ENCODE assay signal across 9 cellular contexts in the genomic region with DNA sequence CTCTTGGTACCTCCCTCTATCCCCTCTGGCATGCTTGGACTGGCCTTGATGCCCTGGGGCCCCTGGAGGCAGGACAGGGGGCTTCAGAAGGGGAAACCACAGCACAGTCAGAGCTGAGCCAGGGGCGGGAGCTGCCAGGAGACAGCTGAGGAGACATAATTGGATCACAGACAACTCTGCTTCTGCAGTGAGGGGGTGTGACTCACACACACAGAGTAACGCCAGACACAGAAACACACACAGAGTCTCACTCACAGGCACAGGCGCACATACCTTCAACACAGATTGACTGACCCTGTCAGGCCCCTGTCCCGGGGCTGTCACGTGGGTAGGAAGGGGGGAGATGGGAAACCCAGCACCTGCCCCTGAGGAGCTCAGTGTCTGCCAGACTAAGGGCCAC. TPM values are rescaled to one million over a fixed set of nuclear protein-coding genes. Genes with fewer than 3 reads are reported as not detected.
DNase-seq lines count a peak whose midpoint lies in the region; ATAC-seq and TF ChIP-seq lines count a peak whose summit lies in the region.
"Had no signal": no experiment of that assay in that cellular context is flagged by ENCODE, and none has a peak within 500 bp of the region (broad histone marks: within the 10 kb centered on the region; RNA-seq: fewer than 3 reads in every experiment).

No MANE protein-coding gene starts in this region.

- no peaks in the 10 kb centered on the region for H3K27me3 Mint-ChIP-seq in activated CD4-positive, alpha-beta T cell treated with anti-CD3 and anti-CD28 coated beads for 36 hours
- peaks cover 4% of the 10 kb centered on the region for H3K27me3 Mint-ChIP-seq in activated CD4-positive, alpha-beta T cell treated with anti-CD3 and anti-CD28 coated beads, Interleukin-2, amount 10 ng/mL, durations not matched to agents 24 days and 14 days
- H3K27me3 Mint-ChIP-seq in T-helper 2 cell treated with Interferon-gamma antibody and Interleukin-4, amounts not matched to agents 5 μg/mL and 100 μg/mL, for 36 hours (ENCODE audit: low read depth), result peaks cover 2% of the 10 kb centered on the region
- H3K27me3 Mint-ChIP-seq in natural killer cell (ENCODE audit: low read depth in 2 of 2), result no peaks in the 10 kb centered on the region
- H3K27me3 Mint-ChIP-seq in CD8-positive, alpha-beta T cell (ENCODE audit: low read depth), result no peaks in the 10 kb centered on the region

- POLR2A ChIA-PET in activated CD4-positive, alpha-beta T cell treated with anti-CD3 and anti-CD28 coated beads for 36 hours (lab: Charles Lee), result no interaction called here
- POLR2A ChIA-PET in CD8-positive, alpha-beta T cell (lab: Charles Lee), result no interaction called here

- peaks cover 2% of the 10 kb centered on the region for H3K4me1 Mint-ChIP-seq in activated CD4-positive, alpha-beta T cell treated with anti-CD3 and anti-CD28 coated beads for 36 hours
- H3K4me1 Mint-ChIP-seq in activated CD4-positive, alpha-beta T cell treated with anti-CD3 and anti-CD28 coated beads, Interleukin-2, amount 10 ng/mL, durations not matched to agents 24 days and 14 days, result peaks cover 5% of the 10 kb centered on the region
- H3K4me1 Mint-ChIP-seq in T-helper 2 cell treated with Interferon-gamma antibody and Interleukin-4, amounts not matched to agents 5 μg/mL and 100 μg/mL, for 36 hours (ENCODE audit: low read depth), result peaks cover 3% of the 10 kb centered on the region
- peaks cover 9 to 17% of the 10 kb centered on the region in 2 donors for H3K4me1 Mint-ChIP-seq in natural killer cell
- peaks cover 5% of the 10 kb centered on the region for H3K4me1 Mint-ChIP-seq in CD8-positive, alpha-beta T cell (ENCODE audit: low read depth)

- no peaks in the 10 kb centered on the region for H3K9me3 Mint-ChIP-seq in activated CD4-positive, alpha-beta T cell treated with anti-CD3 and anti-CD28 coated beads for 36 hours (ENCODE audit: low read depth)
- H3K9me3 Mint-ChIP-seq in activated CD4-positive, alpha-beta T cell treated with anti-CD3 and anti-CD28 coated beads, Interleukin-2, amount 10 ng/mL, durations not matched to agents 24 days and 14 days, result no peaks in the 10 kb centered on the region
- no peaks in the 10 kb centered on the region for H3K9me3 Mint-ChIP-seq in T-helper 2 cell treated with Interferon-gamma antibody and Interleukin-4, amounts not matched to agents 5 μg/mL and 100 μg/mL, for 36 hours
- no peaks in the 10 kb centered on the region for H3K9me3 Mint-ChIP-seq in natural killer cell
- no peaks in the 10 kb centered on the region for H3K9me3 Mint-ChIP-seq in CD8-positive, alpha-beta T cell

- DNase-seq in activated CD4-positive, alpha-beta T cell treated with anti-CD3 and anti-CD28 coated beads for 36 hours, result no peak
- no peak for DNase-seq in activated CD4-positive, alpha-beta T cell treated with anti-CD3 and anti-CD28 coated beads, Interleukin-2, amount 10 ng/mL, durations not matched to agents 24 days and 14 days
- peak; percentile 50 to 74 (median 68) for DNase-seq in body of pancreas
- DNase-seq in kidney epithelial cell (ENCODE audit: low read depth), result peak; percentile 67
- DNase-seq in uterus, result peak; percentile 70 to 74
- no peak for DNase-seq in T-helper 2 cell treated with Interferon-gamma antibody and Interleukin-4, amounts not matched to agents 5 μg/mL and 100 μg/mL, for 36 hours (ENCODE audit: low spot score)
- no peak for DNase-seq in natural killer cell
- no peak for DNase-seq in CD8-positive, alpha-beta T cell
- DNase-seq: activated CD4-positive, CD25-positive, alpha-beta regulatory T cell had no signal

- no peaks in the 10 kb centered on the region for H3K27me3 ChIP-seq in body of pancreas
- no peaks in the 10 kb centered on the region for H3K27me3 ChIP-seq in kidney epithelial cell (ENCODE audit: control insufficient read depth, insufficient read depth, low read length)
- no peaks in the 10 kb centered on the region for H3K27me3 ChIP-seq in uterus
- H3K27me3 ChIP-seq in CD8-positive, alpha-beta T cell (ENCODE audit: insufficient read depth, low read length), result no peaks in the 10 kb centered on the region

- no peak overlapping the region for H3K4me3 ChIP-seq in body of pancreas
- H3K4me3 ChIP-seq in kidney epithelial cell (ENCODE audit: low read depth, low read length), result no peak overlapping the region
- no peak overlapping the region for H3K4me3 ChIP-seq in uterus
- no peak overlapping the region for H3K4me3 ChIP-seq in CD8-positive, alpha-beta T cell (ENCODE audit: low read depth, low read length)

- no peak overlapping the region for H3K27ac Mint-ChIP-seq in activated CD4-positive, alpha-beta T cell treated with anti-CD3 and anti-CD28 coated beads for 36 hours
- no peak overlapping the region for H3K27ac Mint-ChIP-seq in activated CD4-positive, alpha-beta T cell treated with anti-CD3 and anti-CD28 coated beads, Interleukin-2, amount 10 ng/mL, durations not matched to agents 24 days and 14 days
- H3K27ac Mint-ChIP-seq in T-helper 2 cell treated with Interferon-gamma antibody and Interleukin-4, amounts not matched to agents 5 μg/mL and 100 μg/mL, for 36 hours, result no peak overlapping the region
- no peak overlapping the region for H3K27ac Mint-ChIP-seq in natural killer cell
- no peak overlapping the region for H3K27ac Mint-ChIP-seq in CD8-positive, alpha-beta T cell

- H3K36me3 ChIP-seq in body of pancreas (replicated peaks in 1 of 2; ENCODE audit: insufficient read depth in 1 of 2, low read depth in 2 of 2), result no peaks in the 10 kb centered on the region
- no peaks in the 10 kb centered on the region for H3K36me3 ChIP-seq in kidney epithelial cell (ENCODE audit: control insufficient read depth, insufficient read depth, low read length)
- H3K36me3 ChIP-seq in uterus, result no peaks in the 10 kb centered on the region
- no peaks in the 10 kb centered on the region for H3K36me3 ChIP-seq in CD8-positive, alpha-beta T cell (ENCODE audit: insufficient read depth, low read length)

- no peaks in the 10 kb centered on the region for H3K36me3 Mint-ChIP-seq in activated CD4-positive, alpha-beta T cell treated with anti-CD3 and anti-CD28 coated beads for 36 hours (ENCODE audit: low read depth)
- H3K36me3 Mint-ChIP-seq in activated CD4-positive, alpha-beta T cell treated with anti-CD3 and anti-CD28 coated beads, Interleukin-2, amount 10 ng/mL, durations not matched to agents 24 days and 14 days (ENCODE audit: low read depth), result no peaks in the 10 kb centered on the region
- H3K36me3 Mint-ChIP-seq in T-helper 2 cell treated with Interferon-gamma antibody and Interleukin-4, amounts not matched to agents 5 μg/mL and 100 μg/mL, for 36 hours (ENCODE audit: low read depth), result no peaks in the 10 kb centered on the region
- no peaks in the 10 kb centered on the region for H3K36me3 Mint-ChIP-seq in natural killer cell
- no peaks in the 10 kb centered on the region for H3K36me3 Mint-ChIP-seq in CD8-positive, alpha-beta T cell

- H3K4me1 ChIP-seq in body of pancreas, result peaks cover 95% of the 10 kb centered on the region
- H3K4me1 ChIP-seq in uterus, result no peaks in the 10 kb centered on the region
- no peaks in the 10 kb centered on the region for H3K4me1 ChIP-seq in CD8-positive, alpha-beta T cell (ENCODE audit: insufficient read depth, low read length)

- intact Hi-C loops in activated CD4-positive, alpha-beta T cell treated with anti-CD3 and anti-CD28 coated beads for 36 hours (cut with DNase I, micrococcal nuclease), result no loop called here
- intact Hi-C loops in activated CD4-positive, alpha-beta T cell treated with anti-CD3 and anti-CD28 coated beads, Interleukin-2, amount 10 ng/mL, durations not matched to agents 24 days and 14 days (cut with micrococcal nuclease), result no loop called here
- intact Hi-C loops in body of pancreas (cut with DNase I), result no loop called here
- intact Hi-C loops in uterus (cut with DNase I; ENCODE audit: low total_unique reads), result no loop called here
- intact Hi-C loops in natural killer cell (cut with micrococcal nuclease), result no loop called here
- intact Hi-C loops in CD8-positive, alpha-beta T cell (cut with DNase I, micrococcal nuclease), result no loop called here

- H3K27ac ChIP-seq in body of pancreas (peak overlapping the region in 3 of 4 donors; percentile 0 to 48 (median 25)), uterus (peak overlapping the region; percentile 54 to 56)
- no peak overlapping the region for H3K27ac ChIP-seq in CD8-positive, alpha-beta T cell (ENCODE audit: low read depth, low read length)

- H3K9me3 ChIP-seq in body of pancreas (no peaks in the 10 kb centered on the region), uterus (no peaks in the 10 kb centered on the region)
- H3K9me3 ChIP-seq in CD8-positive, alpha-beta T cell (ENCODE audit: low read length), result no peaks in the 10 kb centered on the region

- TF ChIP-seq POLR2A in body of pancreas (IDR thresholded peaks at IDR 0.05), result no peak
- TF ChIP-seq POLR2A in uterus (IDR thresholded peaks at IDR 0.05), result no peak

- peak; percentile 57 for ATAC-seq in activated CD4-positive, alpha-beta T cell treated with anti-CD3 and anti-CD28 coated beads for 36 hours
- ATAC-seq in body of pancreas (peak; percentile 8), natural killer cell (no peak)
- no peak for ATAC-seq in CD8-positive, alpha-beta T cell

- CTCF ChIA-PET in activated CD4-positive, alpha-beta T cell treated with anti-CD3 and anti-CD28 coated beads for 36 hours (lab: Charles Lee), result interaction anchor here (1.0 kb wide), 1 partner anchor 13 kb away, joined by 3 read pairs; no protein-coding TSS in a partner anchor
- CTCF ChIA-PET in CD8-positive, alpha-beta T cell (lab: Charles Lee), result interaction anchor here (1.2 kb wide), 1 partner anchor 19 kb away, joined by 3 read pairs; no protein-coding TSS in a partner anchor

- TF ChIP-seq CTCF in body of pancreas (IDR thresholded peaks at IDR 0.05) (no peak), kidney epithelial cell (IDR thresholded peaks at IDR 0.05; ENCODE audit: insufficient read depth, low read length, poor library complexity, severe bottlenecking) (no peak), uterus (IDR thresholded peaks at IDR 0.05) (no peak), natural killer cell (IDR thresholded peaks at IDR 0.05) (no peak)
- no peak for TF ChIP-seq CTCF in CD8-positive, alpha-beta T cell (IDR thresholded peaks at IDR 0.05)

- H3K4me3 Mint-ChIP-seq in activated CD4-positive, alpha-beta T cell treated with anti-CD3 and anti-CD28 coated beads for 36 hours, result no peak overlapping the region
- H3K4me3 Mint-ChIP-seq in activated CD4-positive, alpha-beta T cell treated with anti-CD3 and anti-CD28 coated beads, Interleukin-2, amount 10 ng/mL, durations not matched to agents 24 days and 14 days, result no peak overlapping the region
- no peak overlapping the region for H3K4me3 Mint-ChIP-seq in T-helper 2 cell treated with Interferon-gamma antibody and Interleukin-4, amounts not matched to agents 5 μg/mL and 100 μg/mL, for 36 hours
- H3K4me3 Mint-ChIP-seq in natural killer cell, result no peak overlapping the region
- no peak overlapping the region for H3K4me3 Mint-ChIP-seq in CD8-positive, alpha-beta T cell

- 12 to 13% methylated on average over 3 to 5 of the region's 5 CpGs for WGBS in body of pancreas, 2 donors

RNA-seq across cellular contexts. Expression of gene STARD10, which starts 20.6 kb away (rescaled TPM):
- 10 to 100 TPM in 1 of 2 experiments, 1 to 10 TPM in 1; 8.3 to 12.9 TPM for total RNA-seq in activated CD4-positive, alpha-beta T cell treated with anti-CD3 and anti-CD28 coated beads for 36 hours
- 16.3 and 17.2 TPM in 2 replicates for total RNA-seq in activated CD4-positive, alpha-beta T cell treated with anti-CD3 and anti-CD28 coated beads, Interleukin-2, amount 10 ng/mL, durations not matched to agents 24 days and 14 days
- total RNA-seq in body of pancreas, result 100 to 1,000 TPM; 122 to 209 TPM
- 94.8 and 128 TPM in 2 replicates for total RNA-seq in kidney epithelial cell
- 10 to 100 TPM; 19.1 to 85.3 (median 53.0) TPM for total RNA-seq in uterus
- total RNA-seq in natural killer cell, result 10 to 100 TPM; 10.9 to 17.3 (median 11.7) TPM
- total RNA-seq in CD8-positive, alpha-beta T cell, result 10 to 100 TPM; 22.1 to 25.1 TPM

RNA-seq across cellular contexts. Expression of gene ARAP1, which starts 21.1 kb away (rescaled TPM):
- total RNA-seq in activated CD4-positive, alpha-beta T cell treated with anti-CD3 and anti-CD28 coated beads for 36 hours, result 10 to 100 TPM; 69.9 to 76.6 TPM
- total RNA-seq in activated CD4-positive, alpha-beta T cell treated with anti-CD3 and anti-CD28 coated beads, Interleukin-2, amount 10 ng/mL, durations not matched to agents 24 days and 14 days, result 76.9 and 81.5 TPM in 2 replicates
- total RNA-seq in body of pancreas, result 100 to 1,000 TPM in 1 of 2 donors, 10 to 100 TPM in 1; 63.3 to 208 TPM
- total RNA-seq in kidney epithelial cell, result 92.3 and 97.1 TPM in 2 replicates
- total RNA-seq in uterus, result 100 to 1,000 TPM in 1 of 4 donors, 10 to 100 TPM in 3; 21.3 to 222 (median 70.4) TPM
- total RNA-seq in natural killer cell, result 100 to 1,000 TPM; 293 to 327 (median 296) TPM
- 10 to 100 TPM; 93.5 to 95.2 TPM for total RNA-seq in CD8-positive, alpha-beta T cell

RNA-seq across cellular contexts. Expression of gene ATG16L2, which starts 40.9 kb away (rescaled TPM):
- 10 to 100 TPM; 55.3 to 59.4 TPM for total RNA-seq in activated CD4-positive, alpha-beta T cell treated with anti-CD3 and anti-CD28 coated beads for 36 hours
- 74.1 and 75.8 TPM in 2 replicates for total RNA-seq in activated CD4-positive, alpha-beta T cell treated with anti-CD3 and anti-CD28 coated beads, Interleukin-2, amount 10 ng/mL, durations not matched to agents 24 days and 14 days
- 10 to 100 TPM; 27.5 to 28.3 TPM for total RNA-seq in body of pancreas
- total RNA-seq in kidney epithelial cell, result 12.8 and 24.3 TPM in 2 replicates
- total RNA-seq in uterus, result 10 to 100 TPM; 20.7 to 57.6 (median 32.3) TPM
- total RNA-seq in natural killer cell, result 100 to 1,000 TPM; 172 to 190 (median 179) TPM
- total RNA-seq in CD8-positive, alpha-beta T cell, result 10 to 100 TPM; 45.7 to 52.8 TPM

Comparison
In these comparisons a context has a peak if more than half of its experiments do, and no peak if none do; other contexts are left out.
1. ATAC-seq: peak in activated CD4-positive, alpha-beta T cell treated with anti-CD3 and anti-CD28 coated beads for 36 hours (single experiment) and body of pancreas (single experiment); none in natural killer cell (0 of 3) and CD8-positive, alpha-beta T cell (single experiment).
2. DNase-seq: peak in body of pancreas (4 of 4), kidney epithelial cell (single experiment) and uterus (2 of 2); none in activated CD4-positive, alpha-beta T cell treated with anti-CD3 and anti-CD28 coated beads for 36 hours (single experiment), activated CD4-positive, alpha-beta T cell treated with anti-CD3 and anti-CD28 coated beads, Interleukin-2, amount 10 ng/mL, durations not matched to agents 24 days and 14 days (single experiment), T-helper 2 cell treated with Interferon-gamma antibody and Interleukin-4, amounts not matched to agents 5 μg/mL and 100 μg/mL, for 36 hours (single experiment), natural killer cell (single experiment) and CD8-positive, alpha-beta T cell (0 of 7).